In the genomic region with DNA sequence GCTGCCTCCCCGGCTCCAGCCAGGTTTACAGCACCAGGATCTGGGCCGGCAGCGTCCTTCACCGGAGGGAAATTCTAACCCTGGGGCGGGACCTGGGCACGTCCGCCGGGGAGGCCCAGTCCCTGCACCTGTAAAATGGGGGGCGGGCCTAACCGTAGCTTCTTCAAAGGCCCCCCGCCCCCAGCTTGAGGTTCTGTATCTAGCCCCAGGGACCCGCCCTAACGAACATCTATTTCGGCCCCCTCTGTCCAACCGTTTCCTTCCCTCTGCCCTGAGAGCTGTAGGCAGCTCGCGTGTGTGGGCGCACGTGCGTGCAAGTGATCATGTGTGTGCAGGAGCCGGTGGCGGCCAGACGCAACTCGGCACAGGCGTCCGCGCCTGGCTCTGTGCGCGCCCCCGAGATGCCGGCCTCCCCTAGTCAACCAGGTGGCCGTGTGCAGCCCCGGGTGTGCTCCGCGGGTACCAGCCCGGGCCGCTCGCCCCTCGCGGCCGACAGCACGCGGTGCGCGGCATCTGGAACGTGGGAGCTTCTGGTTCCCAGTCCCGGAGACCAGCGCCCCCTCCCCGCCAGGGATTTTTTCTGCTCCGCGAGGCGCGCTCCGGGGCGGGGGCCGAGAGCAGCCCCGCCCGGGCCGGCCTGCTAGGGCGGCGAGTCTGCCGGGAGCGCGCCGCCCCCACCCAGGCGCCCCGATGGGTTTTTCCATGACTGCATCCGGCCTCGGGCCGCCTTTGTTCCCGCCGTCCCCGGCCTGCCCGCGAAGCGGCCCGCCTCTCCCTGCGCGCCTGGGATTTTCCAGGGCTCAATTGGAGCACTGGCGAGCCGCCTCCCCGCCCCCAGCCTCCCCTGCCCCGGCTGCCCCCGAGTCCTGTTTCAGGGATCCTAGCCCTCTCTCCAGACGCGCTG, we compare ENCODE assay signal across 8 cellular contexts. TPM values are rescaled to one million over a fixed set of nuclear protein-coding genes. Genes with fewer than 3 reads are reported as not detected.
DNase-seq lines count a peak whose midpoint lies in the region; ATAC-seq and TF ChIP-seq lines count a peak whose summit lies in the region.

No MANE protein-coding gene starts in this region.

- H3K4me3 ChIP-seq in epithelial cell of esophagus (ENCODE audit: low read length) (peak overlapping the region; percentile 24), mucosa of descending colon (peak overlapping the region; percentile 22)

- no peaks in the 10 kb centered on the region for H3K9me3 ChIP-seq in mucosa of descending colon

- DNase-seq in NOMO-1 treated with DMSO at 0.1 percent for 48 hours (lab: John Stamatoyannopoulos, UW; ENCODE audit: unreplicated experiment) (peak; percentile 99), activated T-cell treated with anti-CD3 and anti-CD28 coated beads for 1 hour (ENCODE audit: low read depth) (peak; percentile 42), epithelial cell of esophagus (ENCODE audit: low read depth) (peak; percentile 71), mucosa of descending colon (peak; percentile 88 to 95 (median 92))
- DNase-seq in stimulated activated CD8-positive, alpha-beta memory T cell treated with anti-CD3 and anti-CD28 coated beads, Interleukin-2, amount 100 ng/mL, for 48 hours (ENCODE audit: low read depth in 2 of 2): peak; percentile 81 to 86

- peak; percentile 82 for TF ChIP-seq POLR2A in GM19099 (IDR thresholded peaks at IDR 0.05; ENCODE audit: extremely low read depth, insufficient read length, low read depth)

- TF ChIP-seq CTCF in C4-2B (conservative IDR thresholded peaks at IDR 0.05) (no peak), epithelial cell of esophagus (IDR thresholded peaks at IDR 0.05; ENCODE audit: insufficient read depth, low read depth, low read length, missing control alignments) (peak; percentile 13), mucosa of descending colon (IDR thresholded peaks at IDR 0.05) (peak; percentile 27)

- H3K27ac ChIP-seq in C4-2B: peak overlapping the region; percentile 3; the same call in 1 of the 2 replicates

- H3K36me3 ChIP-seq in mucosa of descending colon (ENCODE audit: low read depth): peaks cover 3% of the 10 kb centered on the region

- peak; percentile 64 for ATAC-seq in HG03280 (IDR thresholded peaks at IDR 0.05; ENCODE audit: unreplicated experiment)
- ATAC-seq in mucosa of descending colon: peak; percentile 73

- H3K4me1 ChIP-seq in mucosa of descending colon (ENCODE audit: low read depth): peaks cover 42% of the 10 kb centered on the region

- intact Hi-C loops in mucosa of descending colon (cut with DNase I, micrococcal nuclease): loop anchor here (2.0 to 5.0 kb wide), 3 partner anchors 58 to 97 kb away; no protein-coding TSS in a partner anchor

RNA-seq across cellular contexts. Expression of a gene that starts 21.2 kb away (rescaled TPM):
- not detected for total RNA-seq in mucosa of descending colon

Comparison
In these comparisons a context has a peak if more than half of its experiments do, and no peak if none do; other contexts are left out.
1. Peak in every context shown above with its lines: DNase-seq, ATAC-seq, H3K4me3 ChIP-seq and H3K27ac ChIP-seq.
2. DNase-seq: peak in every context shown above with its lines; median percentile 99 in NOMO-1 treated with DMSO at 0.1 percent for 48 hours; 92 in mucosa of descending colon; 84 in stimulated activated CD8-positive, alpha-beta memory T cell treated with anti-CD3 and anti-CD28 coated beads, Interleukin-2, amount 100 ng/mL, for 48 hours; 71 in epithelial cell of esophagus; 42 in activated T-cell treated with anti-CD3 and anti-CD28 coated beads for 1 hour.